Comparison of ENCODE assay signal across 1 cellular context in the genomic region with DNA sequence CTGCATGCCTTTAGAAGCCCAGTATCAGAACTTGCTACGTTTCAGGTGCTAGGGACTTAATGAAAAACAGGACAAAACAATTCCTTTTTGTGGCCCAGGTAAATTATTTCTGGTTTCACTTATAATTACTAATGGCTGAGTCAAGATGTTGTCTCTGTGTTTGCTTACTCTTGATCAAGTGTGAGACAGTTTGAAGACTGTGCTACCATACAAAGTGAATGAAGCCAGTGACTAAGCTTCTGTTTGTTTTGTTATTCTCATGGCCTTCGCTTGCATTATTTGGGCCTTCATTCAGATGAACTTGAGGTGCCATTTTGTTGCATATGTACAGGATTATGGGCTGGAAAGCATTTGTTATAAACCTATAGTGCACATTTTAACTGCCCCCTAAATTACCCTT.
TF ChIP-seq lines count a peak whose summit lies in the region.

No MANE protein-coding gene starts in this region.

TF ChIP-seq in HCT116, 20 proteins besides CTCF, POLR2A, EP300 and RAD21 (continued from another document):
- TF ChIP-seq REST (IDR thresholded peaks at IDR 0.05; ENCODE audit: low read depth) (no peak), EZH2phosphoT487 (IDR thresholded peaks at IDR 0.05; ENCODE audit: borderline replicate concordance) (no peak), TCF7L2 (IDR thresholded peaks at IDR 0.05; ENCODE audit: borderline replicate concordance, extremely low read depth, insufficient read depth, insufficient read length) (no peak), POLR2AphosphoS5 (IDR thresholded peaks at IDR 0.05; ENCODE audit: low read depth, low read length) (0 out of 2 replicates have a peak, but pooled peaks have one; percentile 15), SIN3A (IDR thresholded peaks at IDR 0.05; ENCODE audit: low read depth) (no peak)
